In genomic region chr4:3386486-3386885, GRCh38 we compare ENCODE assay signal across 23 cellular contexts. TPM values are rescaled to one million over a fixed set of nuclear protein-coding genes. Genes with fewer than 3 reads are reported as not detected.
DNase-seq lines count a peak whose midpoint lies in the region; ATAC-seq, FAIRE-seq and TF ChIP-seq lines count a peak whose summit lies in the region.
"Had no signal": no experiment of that assay in that cellular context is flagged by ENCODE, and none has a peak within 500 bp of the region (broad histone marks: within the 10 kb centered on the region; RNA-seq: fewer than 3 reads in every experiment).

No MANE protein-coding gene starts in this region.

- no peak for FAIRE-seq in kidney (lab: Jason Lieb, UNC)
- FAIRE-seq: HTR-8/SVneo, small intestine, urothelium cell line had no signal

- H3K79me2 ChIP-seq in GM23338 (replicated peaks; ENCODE audit: insufficient read depth): no peaks in the 10 kb centered on the region

- peaks cover 42% of the 10 kb centered on the region for H3K4me1 ChIP-seq in GM23338 (ENCODE audit: insufficient read depth)
- H3K4me1 ChIP-seq in kidney (ENCODE audit: control insufficient read depth in 1 of 2, insufficient read depth in 1 of 2, low read depth in 1 of 2, low read length in 2 of 2): peaks cover 9 to 25% of the 10 kb centered on the region in 2 donors

- peaks cover 60% of the 10 kb centered on the region for H3K4me1 Mint-ChIP-seq in GM23338
- H3K4me1 Mint-ChIP-seq in brain: peaks cover 60% of the 10 kb centered on the region
- peaks cover 37 to 61% of the 10 kb centered on the region in 2 donors for H3K4me1 Mint-ChIP-seq in stimulated activated naive B cell treated with anti-CD40 and anti-IgM and Interleukin-4, amounts not matched to agents 10 μg/mL and 1 μg/mL and 100 μg/mL, for 72 hours

- H3K9me3 Mint-ChIP-seq in GM23338: peaks cover 8% of the 10 kb centered on the region
- H3K9me3 Mint-ChIP-seq in brain: peaks cover 0 to 7% (median 4%) of the 10 kb centered on the region in 5 experiments
- peaks cover 4 to 5% of the 10 kb centered on the region in 2 donors for H3K9me3 Mint-ChIP-seq in stimulated activated naive B cell treated with anti-CD40 and anti-IgM and Interleukin-4, amounts not matched to agents 10 μg/mL and 1 μg/mL and 100 μg/mL, for 72 hours

- H3K27ac ChIP-seq in GM23338 (ENCODE audit: low read depth) (0 out of 2 replicates have a peak overlapping the region, but pooled peaks have one; percentile 9), kidney (ENCODE audit: low read depth in 2 of 2, low read length in 2 of 2) (no peak overlapping the region), skin epidermis (peak overlapping the region in 20 of 21 experiments; percentile 85 to 98 (median 91))

- H3K36me3 Mint-ChIP-seq in GM23338 (ENCODE audit: low read depth): peaks cover 4% of the 10 kb centered on the region
- peaks cover 16% of the 10 kb centered on the region for H3K36me3 Mint-ChIP-seq in brain
- H3K36me3 Mint-ChIP-seq in stimulated activated naive B cell treated with anti-CD40 and anti-IgM and Interleukin-4, amounts not matched to agents 10 μg/mL and 1 μg/mL and 100 μg/mL, for 72 hours: peaks cover 3 to 9% of the 10 kb centered on the region in 2 donors
- H3K36me3 Mint-ChIP-seq: activated naive CD8-positive, alpha-beta T cell treated with anti-CD3 and anti-CD28 coated beads, Interleukin-2, amount 10 ng/mL, durations not matched to agents 7 days and 5 days had no signal

- H3K4me3 ChIP-seq in GM23338: no peak overlapping the region
- peak overlapping the region in 1 of 2 donors; percentile 77 for H3K4me3 ChIP-seq in kidney (ENCODE audit: low read length in 2 of 2)
- peak overlapping the region; percentile 20 to 48 (median 33) for H3K4me3 ChIP-seq in skin epidermis
- H3K4me3 ChIP-seq: cardiac muscle cell had no signal

- no peaks in the 10 kb centered on the region for H3K27me3 ChIP-seq in GM23338 (ENCODE audit: insufficient read depth)
- H3K27me3 ChIP-seq: cardiac muscle cell had no signal

- intact Hi-C loops in kidney (cut with DNase I): no loop called here

- H4K20me1 ChIP-seq in GM23338 (replicated peaks; ENCODE audit: insufficient read depth): no peaks in the 10 kb centered on the region

- TF ChIP-seq CTCF in GM23338 (conservative IDR thresholded peaks at IDR 0.05; ENCODE audit: low read depth in 2 of 2) (no peak), brain (conservative IDR thresholded peaks at IDR 0.05) (no peak), kidney (IDR thresholded peaks at IDR 0.05; ENCODE audit: borderline replicate concordance, extremely low read depth, insufficient read depth) (no peak)

- H3K9ac ChIP-seq in kidney (ENCODE audit: low read length in 2 of 2): no peak overlapping the region

- no peak overlapping the region for H3K4me2 ChIP-seq in GM23338

- H3K4me3 Mint-ChIP-seq in GM23338 (no peak overlapping the region), brain (no peak overlapping the region)
- no peak overlapping the region for H3K4me3 Mint-ChIP-seq in stimulated activated naive B cell treated with anti-CD40 and anti-IgM and Interleukin-4, amounts not matched to agents 10 μg/mL and 1 μg/mL and 100 μg/mL, for 72 hours
- H3K4me3 Mint-ChIP-seq: activated naive CD8-positive, alpha-beta T cell treated with anti-CD3 and anti-CD28 coated beads, Interleukin-2, amount 10 ng/mL, durations not matched to agents 7 days and 5 days; CD8-positive, alpha-beta memory T cell had no signal

- H3K9me3 ChIP-seq in kidney (ENCODE audit: control insufficient read depth in 1 of 2, low read length in 2 of 2): no peaks in the 10 kb centered on the region

- H3K27ac Mint-ChIP-seq in GM23338 (no peak overlapping the region), brain (peak overlapping the region in 4 of 5 experiments; percentile 10 to 86 (median 34))
- H3K27ac Mint-ChIP-seq in stimulated activated naive B cell treated with anti-CD40 and anti-IgM and Interleukin-4, amounts not matched to agents 10 μg/mL and 1 μg/mL and 100 μg/mL, for 72 hours: no peak overlapping the region
- H3K27ac Mint-ChIP-seq: activated naive CD8-positive, alpha-beta T cell treated with anti-CD3 and anti-CD28 coated beads, Interleukin-2, amount 10 ng/mL, durations not matched to agents 7 days and 5 days; activated T-cell treated with anti-CD3 and anti-CD28 coated beads, Interleukin-2, amount 50 U/mL, for 72 hours had no signal

- H3K36me3 ChIP-seq in GM23338 (ENCODE audit: insufficient read depth): no peaks in the 10 kb centered on the region
- H3K36me3 ChIP-seq in kidney (ENCODE audit: control insufficient read depth in 1 of 2, insufficient read depth in 2 of 2, low read length in 2 of 2): no peaks in the 10 kb centered on the region
- H3K36me3 ChIP-seq: cardiac muscle cell had no signal

- H3F3A ChIP-seq in GM23338 (replicated peaks; ENCODE audit: low read depth): no peaks in the 10 kb centered on the region

- ATAC-seq in GM23338: no peak
- ATAC-seq in HG03196 (IDR thresholded peaks at IDR 0.05; ENCODE audit: unreplicated experiment): no peak
- ATAC-seq in stimulated activated naive B cell treated with anti-CD40 and anti-IgM and Interleukin-4, amounts not matched to agents 10 μg/mL and 1 μg/mL and 100 μg/mL, for 72 hours (replicated peaks): no peak
- no peak for ATAC-seq in stimulated activated naive CD8-positive, alpha-beta T cell treated with anti-CD3 and anti-CD28 coated beads, Interleukin-15, Interleukin-2, amounts not matched to agents 100 U/mL and 50 U/mL, for 24 hours

- no peak for DNase-seq in GM23338 (ENCODE audit: low spot score)
- DNase-seq in kidney: peak; percentile 54
- DNase-seq in stimulated activated naive B cell treated with anti-CD40 and anti-IgM and Interleukin-4, amounts not matched to agents 10 μg/mL and 1 μg/mL and 100 μg/mL, for 72 hours: no peak
- no peak for DNase-seq in stimulated activated naive CD8-positive, alpha-beta T cell treated with anti-CD3 and anti-CD28 coated beads, Interleukin-15, Interleukin-2, amounts not matched to agents 100 U/mL and 50 U/mL, for 24 hours
- no peak for DNase-seq in hypothalamus (lab: John Stamatoyannopoulos, UW)
- DNase-seq: activated CD4-positive, alpha-beta T cell treated with anti-CD3 and anti-CD28 coated beads, Interleukin-2, amount 50 U/mL, for 48 hours; activated naive CD8-positive, alpha-beta T cell treated with anti-CD3 and anti-CD28 coated beads, Interleukin-2, amount 10 ng/mL, durations not matched to agents 7 days and 5 days; activated T-cell treated with anti-CD3 and anti-CD28 coated beads, Interleukin-2, amount 50 U/mL, for 72 hours; CD8-positive, alpha-beta memory T cell; DMS79 treated with DMSO at 0.1 percent for 48 hours; effector CD4-positive, alpha-beta T cell; naive B cell; NCI-H1105 treated with DMSO at 0.1 percent for 48 hours; NCI-H2171 treated with DMSO at 0.1 percent for 48 hours; NCI-H748 treated with DMSO at 0.1 percent for 48 hours; small intestine had no signal

- H3K27me3 Mint-ChIP-seq in GM23338 (ENCODE audit: insufficient read depth, low read depth, poor library complexity) (peaks cover 14% of the 10 kb centered on the region), brain (peaks cover 4% of the 10 kb centered on the region)
- peaks cover 12 to 21% of the 10 kb centered on the region in 2 donors for H3K27me3 Mint-ChIP-seq in stimulated activated naive B cell treated with anti-CD40 and anti-IgM and Interleukin-4, amounts not matched to agents 10 μg/mL and 1 μg/mL and 100 μg/mL, for 72 hours

- no peak overlapping the region for H2AFZ ChIP-seq in GM23338

- no peaks in the 10 kb centered on the region for H3K9me2 ChIP-seq in GM23338 (ENCODE audit: insufficient read depth)

TF ChIP-seq in GM23338, 12 proteins besides CTCF, POLR2A, EP300 and RAD21:
- no peak for TF ChIP-seq ETS1 (IDR thresholded peaks at IDR 0.05)
- TF ChIP-seq CREB1 (CRISPR knock-in tag; IDR thresholded peaks at IDR 0.05; ENCODE audit: low read depth): no peak
- TF ChIP-seq JUNB (IDR thresholded peaks at IDR 0.05; ENCODE audit: unreplicated experiment): no peak

RNA-seq across cellular contexts. Expression of gene HGFAC, which starts 55.3 kb away (rescaled TPM):
- total RNA-seq in GM23338 (2014; rRNA removed; shearing (Covaris generic)): 0.94 TPM in 1 of 2 replicates, not detected in the other
- not detected in 2 replicates for polyA plus RNA-seq in GM23338 (2016; fragmentation: Nextera tagmentation; extraction: Ambion mirVana)
- 0.88 TPM for polyA plus RNA-seq in brain (ENCODE audit: insufficient read depth, low read depth, low replicate concordance)
- total RNA-seq in kidney: 1.6 TPM
- 0.86 TPM for polyA plus RNA-seq in kidney (ENCODE audit: insufficient read depth, low read depth, low replicate concordance)
- total RNA-seq: activated naive CD8-positive, alpha-beta T cell treated with anti-CD3 and anti-CD28 coated beads, Interleukin-2, amount 10 ng/mL, durations not matched to agents 7 days and 5 days; CD8-positive, alpha-beta memory T cell; RPMI7951 had no signal
- polyA plus RNA-seq: CD8-positive, alpha-beta memory T cell had no signal

Comparison
In these comparisons a context has a peak if more than half of its experiments do, and no peak if none do; other contexts are left out.
1. H3K27ac ChIP-seq: peak in GM23338 (single experiment) and skin epidermis (20 of 21); none in kidney (0 of 2).
2. H3K27ac Mint-ChIP-seq: peak in brain (4 of 5); none in GM23338 (single experiment) and stimulated activated naive B cell treated with anti-CD40 and anti-IgM and Interleukin-4, amounts not matched to agents 10 μg/mL and 1 μg/mL and 100 μg/mL, for 72 hours (single experiment).